22 cellular contexts compared by ENCODE assay signal in genomic region chr5:95986001-95986400, GRCh38. TPM values are rescaled to one million over a fixed set of nuclear protein-coding genes. Genes with fewer than 3 reads are reported as not detected.
DNase-seq lines count a peak whose midpoint lies in the region; ATAC-seq and TF ChIP-seq lines count a peak whose summit lies in the region.
"Had no signal": no experiment of that assay in that cellular context is flagged by ENCODE, and none has a peak within 500 bp of the region (broad histone marks: within the 10 kb centered on the region; RNA-seq: fewer than 3 reads in every experiment).

No MANE protein-coding gene starts in this region.

- H3K36me3 ChIP-seq in Caco-2 (ENCODE audit: control insufficient read depth, insufficient read depth, low read length) (no peaks in the 10 kb centered on the region), sigmoid colon (no peaks in the 10 kb centered on the region), brain microvascular endothelial cell (replicated peaks) (no peaks in the 10 kb centered on the region)
- H3K36me3 ChIP-seq: cardiac muscle cell, HAP-1, lower lobe of right lung had no signal

- BruUV-seq in Caco-2 (replicated peaks; lab: Mats Ljungman, UMichigan), result no TSS peak

- H3K9me3 Mint-ChIP-seq in Caco-2 (ENCODE audit: unreplicated experiment), result no peaks in the 10 kb centered on the region
- H3K9me3 Mint-ChIP-seq: activated CD4-positive, alpha-beta memory T cell treated with anti-CD3 and anti-CD28 coated beads, Interleukin-2, amount 10 ng/mL, durations not matched to agents 7 days and 5 days; CD4-positive, alpha-beta memory T cell had no signal

- H3K27ac Mint-ChIP-seq in Caco-2 (ENCODE audit: unreplicated experiment), result peak overlapping the region; percentile 85
- H3K27ac Mint-ChIP-seq: activated CD4-positive, alpha-beta memory T cell treated with anti-CD3 and anti-CD28 coated beads, Interleukin-2, amount 10 ng/mL, durations not matched to agents 7 days and 5 days; CD4-positive, alpha-beta memory T cell had no signal

- H3K4me3 Mint-ChIP-seq in Caco-2 (ENCODE audit: unreplicated experiment), result no peak overlapping the region
- H3K4me3 Mint-ChIP-seq: activated CD4-positive, alpha-beta memory T cell treated with anti-CD3 and anti-CD28 coated beads, Interleukin-2, amount 10 ng/mL, durations not matched to agents 7 days and 5 days; CD4-positive, alpha-beta memory T cell had no signal

- intact Hi-C loops in Caco-2 (cut with micrococcal nuclease; ENCODE audit: unreplicated experiment) (loop anchor here (5.0 kb wide), 2 partner anchors 51 to 656 kb away; no protein-coding TSS in a partner anchor), sigmoid colon (cut with DNase I) (no loop called here)

- peaks cover 74% of the 10 kb centered on the region for H3K4me1 ChIP-seq in Caco-2
- peaks cover 0 to 24% (median 12%) of the 10 kb centered on the region in 4 donors for H3K4me1 ChIP-seq in sigmoid colon
- H3K4me1 ChIP-seq: HAP-1, lower lobe of right lung had no signal

- no peak for TF ChIP-seq POLR2A in sigmoid colon (IDR thresholded peaks at IDR 0.05)

- no peaks in the 10 kb centered on the region for H3K27me3 Mint-ChIP-seq in Caco-2 (ENCODE audit: insufficient read depth, unreplicated experiment)
- H3K27me3 Mint-ChIP-seq: activated CD4-positive, alpha-beta memory T cell treated with anti-CD3 and anti-CD28 coated beads, Interleukin-2, amount 10 ng/mL, durations not matched to agents 7 days and 5 days had no signal

- no peak overlapping the region for H3K4me3 ChIP-seq in Caco-2 (ENCODE audit: low read depth, low read length)
- no peak overlapping the region for H3K4me3 ChIP-seq in sigmoid colon
- H3K4me3 ChIP-seq in brain microvascular endothelial cell (ENCODE audit: low read depth, low read length), result no peak overlapping the region
- H3K4me3 ChIP-seq: cardiac muscle cell, HAP-1, lower lobe of right lung had no signal

- H3K9me3 ChIP-seq in Caco-2 (no peaks in the 10 kb centered on the region), sigmoid colon (no peaks in the 10 kb centered on the region)
- H3K9me3 ChIP-seq: HAP-1, lower lobe of right lung had no signal

- H3K27me3 ChIP-seq in Caco-2 (replicated peaks; ENCODE audit: control insufficient read depth, insufficient read depth, low read length) (no peaks in the 10 kb centered on the region), sigmoid colon (no peaks in the 10 kb centered on the region), brain microvascular endothelial cell (replicated peaks) (no peaks in the 10 kb centered on the region)
- H3K27me3 ChIP-seq: cardiac muscle cell had no signal

- TF ChIP-seq CTCF in Caco-2 (IDR thresholded peaks at IDR 0.05; ENCODE audit: insufficient read depth in 1 of 2, low read depth in 1 of 2, low read length in 1 of 2, severe bottlenecking in 1 of 2, unreplicated experiment in 1 of 2) (no peak), sigmoid colon (IDR thresholded peaks at IDR 0.05) (no peak), brain microvascular endothelial cell (IDR thresholded peaks at IDR 0.05; ENCODE audit: low read depth, low read length, missing control alignments) (no peak)

- H3K27ac ChIP-seq in sigmoid colon (peak overlapping the region in 3 of 4 donors; percentile 6 to 74 (median 45)), brain microvascular endothelial cell (no peak overlapping the region)
- H3K27ac ChIP-seq: lower lobe of right lung had no signal

- CTCF ChIA-PET in Caco-2 (lab: Charles Lee), result interaction anchor here (0.6 to 0.7 kb wide), 2 partner anchors 11 to 24 kb away, joined by 3 to 5 read pairs; partner anchors contain the start of gene ELL2

- in situ Hi-C loops in brain microvascular endothelial cell (cut with HindIII; ENCODE audit: low pct_ligation_motif_present, low sequenced_read_pairs), result no loop called here

- DNase-seq in Caco-2 (no peak), fibroblast of peridontal ligament (ENCODE audit: extremely low read depth) (peak; percentile 41), sigmoid colon (no peak), brain microvascular endothelial cell (no peak), NCI-H1694 (lab: John Stamatoyannopoulos, UW) (no peak), OCI-M1 (lab: John Stamatoyannopoulos, UW) (no peak)
- DNase-seq: activated CD4-positive, alpha-beta memory T cell treated with anti-CD3 and anti-CD28 coated beads, Interleukin-2, amount 10 ng/mL, durations not matched to agents 7 days and 5 days; activated effector memory CD4-positive, alpha-beta T cell treated with anti-CD3 and anti-CD28 coated beads, Interleukin-2, amount 50 U/mL, for 16 hours; CD4-positive, alpha-beta memory T cell; DMS153; foreskin melanocyte; GF-D8; hypothalamus; lower lobe of right lung; NCI-H187 treated with DMSO at 0.1 percent for 48 hours; NCI-H2227 treated with DMSO at 0.1 percent for 48 hours; stimulated activated CD8-positive, alpha-beta memory T cell treated with anti-CD3 and anti-CD28 coated beads, Interleukin-4, amount 100 ng/mL, for 48 hours; T1000 had no signal

- ATAC-seq in SK-N-SH treated with all-trans-retinoic acid at 6 μM for 48 hours (peak; percentile 37; the same call in 2 of the 3 replicates), HG03520 (IDR thresholded peaks at IDR 0.05; ENCODE audit: unreplicated experiment) (no peak)

- no peak for TF ChIP-seq EP300 in sigmoid colon (IDR thresholded peaks at IDR 0.05)

- WGBS in sigmoid colon, 2 donors, result 94 to 97% methylated on average over 2 of the region's 2 CpGs

- peaks cover 9% of the 10 kb centered on the region for H3K4me1 Mint-ChIP-seq in Caco-2 (ENCODE audit: low read depth, unreplicated experiment)
- H3K4me1 Mint-ChIP-seq: activated CD4-positive, alpha-beta memory T cell treated with anti-CD3 and anti-CD28 coated beads, Interleukin-2, amount 10 ng/mL, durations not matched to agents 7 days and 5 days; CD4-positive, alpha-beta memory T cell had no signal

- H3K36me3 Mint-ChIP-seq in Caco-2 (ENCODE audit: insufficient read depth, unreplicated experiment), result no peaks in the 10 kb centered on the region
- H3K36me3 Mint-ChIP-seq: CD4-positive, alpha-beta memory T cell had no signal

- POLR2A ChIA-PET in Caco-2 (lab: Charles Lee), result interaction anchor here (0.7 kb wide), 1 partner anchor 11 kb away, joined by 3 read pairs; no protein-coding TSS in a partner anchor

TF ChIP-seq in SK-N-SH treated with all-trans-retinoic acid at 6 μM for 48 hours, 23 proteins besides CTCF, POLR2A, EP300 and RAD21:
- TF ChIP-seq SNAI2 (CRISPR knock-in tag; IDR thresholded peaks at IDR 0.05), result no peak

RNA-seq across cellular contexts. Expression of gene ELL2, which starts 24.4 kb away (rescaled TPM):
- total RNA-seq in Caco-2 (2022) (78.1 and 81.0 TPM in 2 replicates), sigmoid colon (10 to 100 TPM; 26.6 to 35.3 (median 29.8) TPM)
- polyA plus RNA-seq in sigmoid colon, result 10 to 100 TPM in 2 of 3 donors, 1 to 10 TPM in 1; 6.7 to 17.8 (median 10.2) TPM
